1 cellular context compared by ENCODE assay signal in genomic region chr10:113600569-113600968, GRCh38.
TF ChIP-seq lines count a peak whose summit lies in the region.

No MANE protein-coding gene starts in this region.

TF ChIP-seq in WTC11, 78 proteins besides CTCF, POLR2A, EP300 and RAD21 (continued from another document):
- TF ChIP-seq ARID4B (CRISPR knock-in tag; IDR thresholded peaks at IDR 0.05; ENCODE audit: borderline replicate concordance), result no peak
- TF ChIP-seq EMX1 (CRISPR knock-in tag; IDR thresholded peaks at IDR 0.05), result no peak
- no peak for TF ChIP-seq ZBTB43 (CRISPR knock-in tag; IDR thresholded peaks at IDR 0.05)
- TF ChIP-seq RORB (CRISPR knock-in tag; IDR thresholded peaks at IDR 0.05), result no peak
- no peak for TF ChIP-seq ZNF219 (CRISPR knock-in tag; IDR thresholded peaks at IDR 0.05; ENCODE audit: borderline replicate concordance)
- TF ChIP-seq MLX (CRISPR knock-in tag; IDR thresholded peaks at IDR 0.05), result no peak
- no peak for TF ChIP-seq NFATC4 (CRISPR knock-in tag; IDR thresholded peaks at IDR 0.05)
- no peak for TF ChIP-seq E2F4 (CRISPR knock-in tag; IDR thresholded peaks at IDR 0.05; ENCODE audit: borderline replicate concordance, low read depth)
- no peak for TF ChIP-seq NR3C1 (CRISPR knock-in tag; conservative IDR thresholded peaks at IDR 0.05; ENCODE audit: low read depth)
TF ChIP-seq in WTC11: peak in this region for 0.
